In the genomic region with DNA sequence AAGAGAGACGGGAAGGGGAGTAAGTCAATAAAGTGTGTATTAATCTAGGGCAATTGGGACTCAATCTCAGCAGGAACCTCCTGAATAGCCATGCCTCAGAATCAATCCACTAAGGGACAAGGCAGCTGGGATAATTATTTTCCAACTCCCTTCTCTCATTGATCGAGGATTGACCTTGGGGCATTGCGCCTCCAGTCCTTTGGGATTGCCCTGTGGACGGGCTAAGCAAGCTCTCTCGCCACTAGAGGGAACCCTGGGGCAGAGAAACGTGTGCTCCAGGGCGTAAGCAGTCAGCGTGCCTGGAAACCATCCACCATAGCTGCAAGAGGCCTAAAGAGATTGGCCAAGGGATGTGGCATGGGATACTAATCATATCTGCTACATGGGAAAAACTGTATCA, we compare ENCODE assay signal across 1 cellular context.
TF ChIP-seq lines count a peak whose summit lies in the region.

No MANE protein-coding gene starts in this region.

TF ChIP-seq in HepG2, 621 proteins besides CTCF, POLR2A, EP300 and RAD21 (continued from another document and continues in another):
- TF ChIP-seq ZNF576 (CRISPR knock-in tag; IDR thresholded peaks at IDR 0.05) (no peak), MATR3 (CRISPR knock-in tag; IDR thresholded peaks at IDR 0.05) (no peak), HMG20A (CRISPR knock-in tag; IDR thresholded peaks at IDR 0.05; ENCODE audit: borderline replicate concordance) (no peak), ZFP36 (IDR thresholded peaks at IDR 0.05; ENCODE audit: borderline replicate concordance, low read depth, low read length, partially characterized antibody) (no peak), SP5 (CRISPR knock-in tag; IDR thresholded peaks at IDR 0.05; ENCODE audit: borderline replicate concordance, low read depth) (no peak), ZNF430 (CRISPR knock-in tag; IDR thresholded peaks at IDR 0.05) (no peak), STAG1 (CRISPR knock-in tag; IDR thresholded peaks at IDR 0.05) (peak; percentile 91), ZNF225 (CRISPR knock-in tag; IDR thresholded peaks at IDR 0.05) (no peak), ZNF331 (CRISPR knock-in tag; IDR thresholded peaks at IDR 0.05) (peak; percentile 79), ZNF337 (CRISPR knock-in tag; IDR thresholded peaks at IDR 0.05; ENCODE audit: borderline replicate concordance, low read depth) (0 out of 2 replicates have a peak, but pooled peaks have one; percentile 50), ZNF431 (CRISPR knock-in tag; IDR thresholded peaks at IDR 0.05; ENCODE audit: borderline replicate concordance, low read depth) (no peak), CBX5 (CRISPR knock-in tag; IDR thresholded peaks at IDR 0.05; ENCODE audit: borderline replicate concordance) (peak; percentile 80; the same call in 1 of the 2 replicates), SMC3 (IDR thresholded peaks at IDR 0.05; ENCODE audit: low read length) (peak; percentile 92), ZNF746 (CRISPR knock-in tag; IDR thresholded peaks at IDR 0.05) (no peak), ZNF773 (CRISPR knock-in tag; IDR thresholded peaks at IDR 0.05; ENCODE audit: borderline replicate concordance) (no peak), PHF8 (CRISPR knock-in tag; IDR thresholded peaks at IDR 0.05) (no peak), MLXIP (CRISPR knock-in tag; IDR thresholded peaks at IDR 0.05; ENCODE audit: borderline replicate concordance) (no peak), BRCA1 (CRISPR knock-in tag; IDR thresholded peaks at IDR 0.05) (no peak; the same call in 1 of the 2 replicates), HOXA9 (CRISPR knock-in tag; IDR thresholded peaks at IDR 0.05; ENCODE audit: borderline replicate concordance) (no peak), ZBTB7A (CRISPR knock-in tag; IDR thresholded peaks at IDR 0.05) (no peak), ERF (CRISPR knock-in tag; IDR thresholded peaks at IDR 0.05) (peak; percentile 48; the same call in 1 of the 2 replicates), ZNF24 (IDR thresholded peaks at IDR 0.05) (0 out of 2 replicates have a peak, but pooled peaks have one; percentile 48), KIAA2018 (CRISPR knock-in tag; IDR thresholded peaks at IDR 0.05; ENCODE audit: borderline replicate concordance) (no peak), SMARCC2 (IDR thresholded peaks at IDR 0.05) (no peak), NFE2L1 (CRISPR knock-in tag; IDR thresholded peaks at IDR 0.05; ENCODE audit: borderline replicate concordance) (no peak), TCF12 (IDR thresholded peaks at IDR 0.05) (no peak), TCF12 (CRISPR knock-in tag; IDR thresholded peaks at IDR 0.05) (no peak), ZNF598 (CRISPR knock-in tag; IDR thresholded peaks at IDR 0.05; ENCODE audit: borderline replicate concordance) (peak; percentile 77; the same call in 1 of the 2 replicates), PPARG (CRISPR knock-in tag; conservative IDR thresholded peaks at IDR 0.05) (0 out of 2 replicates have a peak, but pooled peaks have one; percentile 14), RXRA (CRISPR knock-in tag; IDR thresholded peaks at IDR 0.05) (peak; percentile 43; the same call in 1 of the 2 replicates), ZNF282 (IDR thresholded peaks at IDR 0.05; ENCODE audit: partially characterized antibody) (no peak), CHD2 (IDR thresholded peaks at IDR 0.05; ENCODE audit: low read depth, low read length) (no peak), ZNF546 (CRISPR knock-in tag; conservative IDR thresholded peaks at IDR 0.05) (no peak), JUN (CRISPR knock-in tag; IDR thresholded peaks at IDR 0.05) (no peak), TAF1 (CRISPR knock-in tag; IDR thresholded peaks at IDR 0.05) (no peak), MTA3 (CRISPR knock-in tag; IDR thresholded peaks at IDR 0.05) (no peak), TBP (CRISPR knock-in tag; IDR thresholded peaks at IDR 0.05) (no peak), FIP1L1 (IDR thresholded peaks at IDR 0.05; ENCODE audit: borderline replicate concordance, insufficient read depth, low read depth, low read length) (no peak), KAT7 (CRISPR knock-in tag; IDR thresholded peaks at IDR 0.05; ENCODE audit: borderline replicate concordance) (no peak), TBX2 (CRISPR knock-in tag; IDR thresholded peaks at IDR 0.05; ENCODE audit: borderline replicate concordance) (peak; percentile 25; the same call in 1 of the 2 replicates), ZFP36L2 (CRISPR knock-in tag; IDR thresholded peaks at IDR 0.05) (no peak), GMEB1 (CRISPR knock-in tag; IDR thresholded peaks at IDR 0.05; ENCODE audit: borderline replicate concordance) (peak; percentile 54; the same call in 1 of the 2 replicates), NCOA5 (CRISPR knock-in tag; IDR thresholded peaks at IDR 0.05) (no peak), RBM22 (optimal IDR thresholded peaks at IDR 0.05; ENCODE audit: low read length) (no peak), TBX3 (IDR thresholded peaks at IDR 0.05; ENCODE audit: borderline replicate concordance) (no peak), FOXK1 (CRISPR knock-in tag; IDR thresholded peaks at IDR 0.05; ENCODE audit: borderline replicate concordance, low read depth) (peak; percentile 75)
- TF ChIP-seq, protein P1, sequence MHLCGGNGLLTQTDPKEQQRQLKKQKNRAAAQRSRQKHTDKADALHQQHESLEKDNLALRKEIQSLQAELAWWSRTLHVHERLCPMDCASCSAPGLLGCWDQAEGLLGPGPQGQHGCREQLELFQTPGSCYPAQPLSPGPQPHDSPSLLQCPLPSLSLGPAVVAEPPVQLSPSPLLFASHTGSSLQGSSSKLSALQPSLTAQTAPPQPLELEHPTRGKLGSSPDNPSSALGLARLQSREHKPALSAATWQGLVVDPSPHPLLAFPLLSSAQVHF (CRISPR knock-in tag; IDR thresholded peaks at IDR 0.05) = no peak
- TF ChIP-seq, protein P2, sequence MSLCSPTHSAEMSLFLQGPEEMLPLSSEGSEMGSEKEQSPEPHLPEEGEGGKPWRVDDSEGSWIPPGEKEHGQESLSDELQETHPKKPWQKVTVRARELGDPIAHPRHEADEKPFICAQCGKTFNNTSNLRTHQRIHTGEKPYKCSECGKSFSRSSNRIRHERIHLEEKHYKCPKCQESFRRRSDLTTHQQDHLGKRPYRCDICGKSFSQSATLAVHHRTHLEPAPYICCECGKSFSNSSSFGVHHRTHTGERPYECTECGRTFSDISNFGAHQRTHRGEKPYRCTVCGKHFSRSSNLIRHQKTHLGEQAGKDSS (CRISPR knock-in tag; IDR thresholded peaks at IDR 0.05; ENCODE audit: borderline replicate concordance, low read depth) = peak; percentile 72; the same call in 1 of the 2 replicates
- TF ChIP-seq, protein P3, sequence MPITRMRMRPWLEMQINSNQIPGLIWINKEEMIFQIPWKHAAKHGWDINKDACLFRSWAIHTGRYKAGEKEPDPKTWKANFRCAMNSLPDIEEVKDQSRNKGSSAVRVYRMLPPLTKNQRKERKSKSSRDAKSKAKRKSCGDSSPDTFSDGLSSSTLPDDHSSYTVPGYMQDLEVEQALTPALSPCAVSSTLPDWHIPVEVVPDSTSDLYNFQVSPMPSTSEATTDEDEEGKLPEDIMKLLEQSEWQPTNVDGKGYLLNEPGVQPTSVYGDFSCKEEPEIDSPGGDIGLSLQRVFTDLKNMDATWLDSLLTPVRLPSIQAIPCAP (CRISPR knock-in tag; IDR thresholded peaks at IDR 0.05; ENCODE audit: low read depth) = no peak
- TF ChIP-seq, protein P4, sequence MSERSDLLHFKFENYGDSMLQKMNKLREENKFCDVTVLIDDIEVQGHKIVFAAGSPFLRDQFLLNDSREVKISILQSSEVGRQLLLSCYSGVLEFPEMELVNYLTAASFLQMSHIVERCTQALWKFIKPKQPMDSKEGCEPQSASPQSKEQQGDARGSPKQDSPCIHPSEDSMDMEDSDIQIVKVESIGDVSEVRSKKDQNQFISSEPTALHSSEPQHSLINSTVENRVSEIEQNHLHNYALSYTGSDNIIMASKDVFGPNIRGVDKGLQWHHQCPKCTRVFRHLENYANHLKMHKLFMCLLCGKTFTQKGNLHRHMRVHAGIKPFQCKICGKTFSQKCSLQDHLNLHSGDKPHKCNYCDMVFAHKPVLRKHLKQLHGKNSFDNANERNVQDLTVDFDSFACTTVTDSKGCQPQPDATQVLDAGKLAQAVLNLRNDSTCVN (CRISPR knock-in tag; IDR thresholded peaks at IDR 0.05; ENCODE audit: borderline replicate concordance) = peak; percentile 49; the same call in 1 of the 2 replicates
